33 cellular contexts compared by ENCODE assay signal in the genomic region with DNA sequence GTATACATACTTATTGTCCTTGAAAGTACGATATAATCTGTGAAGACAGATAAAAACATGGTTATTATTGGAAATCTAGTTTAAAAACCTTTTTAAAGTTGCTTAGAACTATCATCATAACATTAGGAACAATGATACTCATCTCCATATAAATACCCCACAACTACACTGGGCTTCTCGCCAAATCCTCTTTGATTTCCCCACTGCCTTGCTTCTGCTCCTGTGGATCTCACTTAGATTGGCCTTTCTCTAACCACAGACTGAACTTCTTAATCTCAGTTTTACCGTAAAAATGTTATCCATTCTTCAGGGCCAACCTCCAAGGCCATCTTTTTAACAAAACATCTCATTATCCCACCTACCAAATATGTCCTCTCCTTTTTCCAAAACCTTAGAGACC.
A peak's percentile ranks its signal among the peaks of the same experiment; 100 is the strongest.
DNase-seq lines count a peak whose midpoint lies in the region; TF ChIP-seq lines count a peak whose summit lies in the region.
"Had no signal": no experiment of that assay in that cellular context is flagged by ENCODE, and none has a peak within 500 bp of the region (broad histone marks: within the 10 kb centered on the region; RNA-seq: fewer than 3 reads in every experiment).

No MANE protein-coding gene starts in this region.

- POLR2A ChIA-PET in AG04450 (lab: Yijun Ruan, JAX): no interaction called here

- peak overlapping the region; percentile 54 for H3K9ac ChIP-seq in iPS-15b (ENCODE audit: low read depth, low read length)

- H3K4me1 Mint-ChIP-seq in T-helper 2 cell treated with Interferon-gamma antibody and Interleukin-4, amounts not matched to agents 5 μg/mL and 100 μg/mL, for 36 hours (ENCODE audit: low read depth): no peaks in the 10 kb centered on the region
- H3K4me1 Mint-ChIP-seq: activated CD4-positive, alpha-beta memory T cell treated with anti-CD3 and anti-CD28 coated beads, Interleukin-2, amount 10 ng/mL, durations not matched to agents 7 days and 5 days; CD8-positive, alpha-beta memory T cell; naive thymus-derived CD4-positive, alpha-beta T cell had no signal

- H3K27ac ChIP-seq in AG04450 (ENCODE audit: low read depth, low read length): no peak overlapping the region
- no peak overlapping the region for H3K27ac ChIP-seq in Peyer's patch
- H3K27ac ChIP-seq: adrenal gland, heart left ventricle, neutrophil, prostate gland, right lobe of liver, stomach, thyroid gland had no signal

- no peak overlapping the region for H3K4me3 ChIP-seq in AG04450 (ENCODE audit: low read depth, low read length)
- no peak overlapping the region for H3K4me3 ChIP-seq in choroid plexus epithelial cell (ENCODE audit: low read depth, low read length)
- H3K4me3 ChIP-seq in iPS-15b (ENCODE audit: low read depth, low read length): no peak overlapping the region
- H3K4me3 ChIP-seq in Peyer's patch: no peak overlapping the region
- H3K4me3 ChIP-seq: adrenal gland, heart left ventricle, prostate gland, right lobe of liver, stomach, thyroid gland, uterus had no signal

- no peak overlapping the region for H3K4me3 Mint-ChIP-seq in T-helper 2 cell treated with Interferon-gamma antibody and Interleukin-4, amounts not matched to agents 5 μg/mL and 100 μg/mL, for 36 hours
- H3K4me3 Mint-ChIP-seq: activated CD4-positive, alpha-beta memory T cell treated with anti-CD3 and anti-CD28 coated beads, Interleukin-2, amount 10 ng/mL, durations not matched to agents 7 days and 5 days; activated naive CD4-positive, alpha-beta T cell treated with anti-CD3 and anti-CD28 coated beads for 36 hours; CD8-positive, alpha-beta memory T cell; naive thymus-derived CD4-positive, alpha-beta T cell had no signal

- H3K9me3 ChIP-seq in AG04450 (ENCODE audit: control insufficient read depth, insufficient read depth, low read length): no peaks in the 10 kb centered on the region
- no peaks in the 10 kb centered on the region for H3K9me3 ChIP-seq in iPS-15b (ENCODE audit: control insufficient read depth, insufficient read depth, low read length)
- no peaks in the 10 kb centered on the region for H3K9me3 ChIP-seq in Peyer's patch
- H3K9me3 ChIP-seq: adrenal gland, BE2C, heart left ventricle, neutrophil, prostate gland, right lobe of liver, stomach, thyroid gland, uterus had no signal

- no peak overlapping the region for H3K27ac Mint-ChIP-seq in T-helper 2 cell treated with Interferon-gamma antibody and Interleukin-4, amounts not matched to agents 5 μg/mL and 100 μg/mL, for 36 hours
- H3K27ac Mint-ChIP-seq: activated CD4-positive, alpha-beta memory T cell treated with anti-CD3 and anti-CD28 coated beads, Interleukin-2, amount 10 ng/mL, durations not matched to agents 7 days and 5 days; activated naive CD4-positive, alpha-beta T cell treated with anti-CD3 and anti-CD28 coated beads for 36 hours; CD8-positive, alpha-beta memory T cell; naive thymus-derived CD4-positive, alpha-beta T cell had no signal

- TF ChIP-seq CTCF in AG04450 (IDR thresholded peaks at IDR 0.05; ENCODE audit: low read depth, low read length): no peak
- TF ChIP-seq CTCF in choroid plexus epithelial cell (conservative IDR thresholded peaks at IDR 0.05; ENCODE audit: low read depth, low read length): no peak
- TF ChIP-seq CTCF in Peyer's patch (IDR thresholded peaks at IDR 0.05): no peak

- H3K27me3 ChIP-seq in AG04450 (ENCODE audit: control insufficient read depth, insufficient read depth, low read length) (no peaks in the 10 kb centered on the region), iPS-15b (ENCODE audit: control insufficient read depth, insufficient read depth, low read length) (no peaks in the 10 kb centered on the region), Peyer's patch (no peaks in the 10 kb centered on the region)
- H3K27me3 ChIP-seq: adrenal gland, BE2C, heart left ventricle, neutrophil, right lobe of liver, stomach, thyroid gland, uterus had no signal

- H3K4me1 ChIP-seq in iPS-15b (ENCODE audit: control insufficient read depth, insufficient read depth, low read length): peaks cover 13% of the 10 kb centered on the region
- no peaks in the 10 kb centered on the region for H3K4me1 ChIP-seq in Peyer's patch
- H3K4me1 ChIP-seq: adrenal gland, BE2C, heart left ventricle, prostate gland, right lobe of liver, stomach, thyroid gland, uterus had no signal

- CTCF ChIA-PET in AG04450 (lab: Charles Lee): no interaction called here

- DNase-seq in AG04450 (ENCODE audit: low read depth, low spot score) (peak; percentile 10), LHCN-M2 (ENCODE audit: low read depth) (peak; percentile 16), choroid plexus epithelial cell (ENCODE audit: low read depth) (peak; percentile 61), Peyer's patch (no peak), globus pallidus (ENCODE audit: low spot score) (no peak), anterior cingulate cortex (lab: John Stamatoyannopoulos, UW) (no peak)
- no peak for DNase-seq in T-helper 2 cell treated with Interferon-gamma antibody and Interleukin-4, amounts not matched to agents 5 μg/mL and 100 μg/mL, for 36 hours (ENCODE audit: low spot score)
- DNase-seq: activated CD4-positive, alpha-beta memory T cell treated with anti-CD3 and anti-CD28 coated beads, Interleukin-2, amount 10 ng/mL, durations not matched to agents 7 days and 5 days; activated CD4-positive, CD25-positive, alpha-beta regulatory T cell treated with anti-CD3 and anti-CD28 coated beads, Interleukin-2, amount 50 U/mL, for 72 hours; activated CD8-positive, alpha-beta memory T cell treated with anti-CD3 and anti-CD28 coated beads, Interleukin-2, amount 50 U/mL, for 4 hours; activated naive CD4-positive, alpha-beta T cell treated with anti-CD3 and anti-CD28 coated beads for 36 hours; adrenal gland; BE2C; CD8-positive, alpha-beta memory T cell; DMS 273 treated with DMSO at 0.1 percent for 48 hours; heart left ventricle; kidney; left ventricle myocardium superior; midbrain; naive thymus-derived CD4-positive, alpha-beta T cell; NCI-H1694; NCI-H2171 treated with DMSO at 0.1 percent for 48 hours; NCI-H524 treated with DMSO at 0.1 percent for 48 hours; right lobe of liver; SHP77; stimulated activated CD4-positive, alpha-beta T cell treated with anti-CD3 and anti-CD28 coated beads, Interleukin-4, amount 100 ng/mL, for 1 hour; stomach; T-helper 2 cell; thyroid gland; uterus had no signal

- TF ChIP-seq POLR2A in Peyer's patch (IDR thresholded peaks at IDR 0.05): no peak

- H3K9me3 Mint-ChIP-seq in T-helper 2 cell treated with Interferon-gamma antibody and Interleukin-4, amounts not matched to agents 5 μg/mL and 100 μg/mL, for 36 hours: no peaks in the 10 kb centered on the region
- H3K9me3 Mint-ChIP-seq: activated CD4-positive, alpha-beta memory T cell treated with anti-CD3 and anti-CD28 coated beads, Interleukin-2, amount 10 ng/mL, durations not matched to agents 7 days and 5 days; activated naive CD4-positive, alpha-beta T cell treated with anti-CD3 and anti-CD28 coated beads for 36 hours; naive thymus-derived CD4-positive, alpha-beta T cell had no signal

- H3K36me3 Mint-ChIP-seq in T-helper 2 cell treated with Interferon-gamma antibody and Interleukin-4, amounts not matched to agents 5 μg/mL and 100 μg/mL, for 36 hours (ENCODE audit: low read depth): no peaks in the 10 kb centered on the region

- H3K27me3 Mint-ChIP-seq in T-helper 2 cell treated with Interferon-gamma antibody and Interleukin-4, amounts not matched to agents 5 μg/mL and 100 μg/mL, for 36 hours (ENCODE audit: low read depth): no peaks in the 10 kb centered on the region
- H3K27me3 Mint-ChIP-seq: activated CD4-positive, alpha-beta memory T cell treated with anti-CD3 and anti-CD28 coated beads, Interleukin-2, amount 10 ng/mL, durations not matched to agents 7 days and 5 days had no signal

- no peaks in the 10 kb centered on the region for H3K36me3 ChIP-seq in iPS-15b (ENCODE audit: control insufficient read depth, insufficient read depth, low read length)
- H3K36me3 ChIP-seq in Peyer's patch: peaks cover 0 to 10% (median 0%) of the 10 kb centered on the region in 3 donors
- H3K36me3 ChIP-seq: adrenal gland, BE2C, heart left ventricle, neutrophil, prostate gland, right lobe of liver, stomach, thyroid gland, uterus had no signal

Comparison
In these comparisons a context has a peak if more than half of its experiments do, and no peak if none do; other contexts are left out.
1. DNase-seq: peak in AG04450 (single experiment), LHCN-M2 (single experiment) and choroid plexus epithelial cell (single experiment); none in T-helper 2 cell treated with Interferon-gamma antibody and Interleukin-4, amounts not matched to agents 5 μg/mL and 100 μg/mL, for 36 hours (single experiment), Peyer's patch (0 of 3), globus pallidus (single experiment) and anterior cingulate cortex (0 of 58).